ENCODE assay signal across 10 cellular contexts in the genomic region with DNA sequence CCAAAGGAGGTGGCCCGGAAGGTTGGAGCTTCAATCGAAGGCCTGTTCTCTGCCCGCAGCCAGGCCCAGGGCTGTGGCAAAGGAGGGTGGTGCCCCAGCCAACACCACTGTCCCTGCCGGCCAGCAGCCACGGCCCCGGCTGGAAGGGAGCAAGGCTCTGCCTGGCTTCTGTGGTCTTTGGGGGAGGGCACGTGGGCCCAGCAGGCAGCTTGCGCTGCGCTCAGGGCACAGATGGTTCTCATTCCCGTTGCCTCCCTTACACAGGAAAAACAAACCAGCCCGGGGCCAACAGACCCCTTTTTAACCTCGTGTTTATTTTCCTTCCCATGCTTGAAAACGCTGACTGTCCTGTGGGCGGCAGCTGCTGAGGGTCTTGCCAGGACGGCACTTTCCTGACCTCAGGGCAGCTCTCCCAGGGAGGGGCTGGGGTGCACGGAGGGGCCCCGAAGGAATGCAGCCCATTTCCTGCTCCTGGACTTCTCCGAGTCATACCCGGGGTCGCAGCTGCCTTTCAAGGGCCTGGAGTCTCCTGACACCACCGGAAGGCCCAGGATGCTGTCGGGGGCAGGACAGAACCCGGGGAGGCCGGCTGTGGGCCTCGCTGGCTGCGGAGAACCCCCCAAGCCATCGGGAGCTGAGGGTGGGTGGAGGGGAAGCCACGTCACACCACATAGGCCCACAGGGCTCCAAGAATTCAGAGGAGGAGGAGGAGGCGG. TPM values are rescaled to one million over a fixed set of nuclear protein-coding genes. Genes with fewer than 3 reads are reported as not detected.
DNase-seq lines count a peak whose midpoint lies in the region; ATAC-seq and TF ChIP-seq lines count a peak whose summit lies in the region.
"Had no signal": no experiment of that assay in that cellular context is flagged by ENCODE, and none has a peak within 500 bp of the region (broad histone marks: within the 10 kb centered on the region; RNA-seq: fewer than 3 reads in every experiment).

No MANE protein-coding gene starts in this region.

- no peaks in the 10 kb centered on the region for H3K9me3 Mint-ChIP-seq in activated naive CD4-positive, alpha-beta T cell treated with anti-CD3 and anti-CD28 coated beads for 36 hours
- H3K9me3 Mint-ChIP-seq: CD4-positive, CD25-positive, alpha-beta regulatory T cell had no signal

- no peaks in the 10 kb centered on the region for H3K36me3 ChIP-seq in right lobe of liver
- H3K36me3 ChIP-seq in upper lobe of right lung = no peaks in the 10 kb centered on the region

- H3K36me3 Mint-ChIP-seq in activated naive CD4-positive, alpha-beta T cell treated with anti-CD3 and anti-CD28 coated beads for 36 hours (ENCODE audit: low read depth) = no peaks in the 10 kb centered on the region
- H3K36me3 Mint-ChIP-seq: CD4-positive, CD25-positive, alpha-beta regulatory T cell had no signal

- H3K9me3 ChIP-seq in right lobe of liver (no peaks in the 10 kb centered on the region), upper lobe of right lung (no peaks in the 10 kb centered on the region)

- H3K27me3 ChIP-seq in right lobe of liver (no peaks in the 10 kb centered on the region), upper lobe of right lung (no peaks in the 10 kb centered on the region)

- H3K27me3 Mint-ChIP-seq in activated naive CD4-positive, alpha-beta T cell treated with anti-CD3 and anti-CD28 coated beads for 36 hours (ENCODE audit: low read depth) = no peaks in the 10 kb centered on the region

- CTCF ChIA-PET in activated naive CD4-positive, alpha-beta T cell treated with anti-CD3 and anti-CD28 coated beads for 36 hours (lab: Charles Lee) = no interaction called here

- TF ChIP-seq POLR2A in right lobe of liver (IDR thresholded peaks at IDR 0.05) (no peak), lower leg skin (IDR thresholded peaks at IDR 0.05) (no peak)

- peak; percentile 7 to 28 (median 21) for ATAC-seq in right lobe of liver
- peak; percentile 7 for ATAC-seq in upper lobe of right lung

- H3K4me3 Mint-ChIP-seq in activated naive CD4-positive, alpha-beta T cell treated with anti-CD3 and anti-CD28 coated beads for 36 hours = peak overlapping the region; percentile 69

- TF ChIP-seq CTCF in right lobe of liver (IDR thresholded peaks at IDR 0.05) (no peak), upper lobe of right lung (IDR thresholded peaks at IDR 0.05) (no peak), lower leg skin (IDR thresholded peaks at IDR 0.05) (no peak)

- WGBS in right lobe of liver (ENCODE audit: insufficient coverage, low coverage, low lambda C conversion rate, missing lambda C conversion rate) = no CpG with 5 or more reads among the region's 29 CpGs
- 43 to 50% methylated on average over 26 of the region's 29 CpGs for WGBS in lower leg skin, 2 donors

- H3K4me1 ChIP-seq in right lobe of liver = no peaks in the 10 kb centered on the region
- H3K4me1 ChIP-seq in upper lobe of right lung = peaks cover 22% of the 10 kb centered on the region

- no peak for DNase-seq in activated naive CD4-positive, alpha-beta T cell treated with anti-CD3 and anti-CD28 coated beads for 36 hours
- no peak for DNase-seq in activated naive CD4-positive, alpha-beta T cell treated with Interleukin-2 at 50 U/mL for 16 hours
- peak; percentile 67 for DNase-seq in cerebellum (ENCODE audit: low spot score)
- no peak for DNase-seq in right lobe of liver
- DNase-seq in upper lobe of right lung = no peak
- DNase-seq in NCI-H774 (lab: John Stamatoyannopoulos, UW) = no peak
- DNase-seq in activated CD8-positive, alpha-beta memory T cell treated with anti-CD3 and anti-CD28 coated beads, Interleukin-2, amount 50 U/mL, for 48 hours = no peak
- no peak for DNase-seq in lower leg skin (ENCODE audit: low spot score in 2 of 2)
- DNase-seq: CD4-positive, CD25-positive, alpha-beta regulatory T cell had no signal

- H3K4me3 ChIP-seq in right lobe of liver (no peak overlapping the region), upper lobe of right lung (peak overlapping the region; percentile 69), lower leg skin (ENCODE audit: low read depth, poor library complexity, severe bottlenecking) (no peak overlapping the region)

- H3K4me1 Mint-ChIP-seq in activated naive CD4-positive, alpha-beta T cell treated with anti-CD3 and anti-CD28 coated beads for 36 hours (ENCODE audit: low read depth) = peaks cover 8% of the 10 kb centered on the region

- intact Hi-C loops in activated naive CD4-positive, alpha-beta T cell treated with anti-CD3 and anti-CD28 coated beads for 36 hours (cut with micrococcal nuclease) = no loop called here
- intact Hi-C loops in right lobe of liver (cut with DNase I) (no loop called here), upper lobe of right lung (cut with DNase I) (no loop called here), lower leg skin (cut with DNase I; ENCODE audit: low total_unique reads) (no loop called here)

- H3K27ac Mint-ChIP-seq in activated naive CD4-positive, alpha-beta T cell treated with anti-CD3 and anti-CD28 coated beads for 36 hours = no peak overlapping the region
- H3K27ac Mint-ChIP-seq: CD4-positive, CD25-positive, alpha-beta regulatory T cell had no signal

- H3K27ac ChIP-seq in right lobe of liver = peak overlapping the region; percentile 40 to 57 (median 40)
- peak overlapping the region; percentile 88 for H3K27ac ChIP-seq in upper lobe of right lung

RNA-seq across cellular contexts. Expression of a gene that starts 1.1 kb away (rescaled TPM):
- 1 to 10 TPM; 9.0 TPM for total RNA-seq in activated naive CD4-positive, alpha-beta T cell treated with anti-CD3 and anti-CD28 coated beads for 36 hours
- total RNA-seq in cerebellum = 48.0 TPM
- 1 to 10 TPM; 1.3 to 4.8 (median 4.1) TPM for total RNA-seq in right lobe of liver
- total RNA-seq in upper lobe of right lung = 27.3 TPM
- 10 to 100 TPM; 21.0 to 37.1 (median 28.1) TPM for total RNA-seq in lower leg skin

RNA-seq across cellular contexts. Expression of a gene that starts 22.3 kb away (rescaled TPM):
- total RNA-seq in activated naive CD4-positive, alpha-beta T cell treated with anti-CD3 and anti-CD28 coated beads for 36 hours = not detected
- total RNA-seq in cerebellum = 0.09 TPM
- under 1 TPM in 3 of 6 experiments, not detected in 3; 0.09 to 0.80 (median 0.62) TPM for total RNA-seq in right lobe of liver
- 0.09 TPM for total RNA-seq in upper lobe of right lung
- 1 to 10 TPM in 1 of 4 donors, not detected in 3; 1.1 TPM for total RNA-seq in lower leg skin
- total RNA-seq: CD4-positive, CD25-positive, alpha-beta regulatory T cell; T-helper 1 cell treated with Interleukin-12 subunit alpha and Interleukin-12 subunit beta and Interleukin-4 antibody, amounts not matched to agents 30 ng/mL and 1 ng/mL, for 36 hours had no signal

RNA-seq across cellular contexts. Expression of a gene that starts 37.3 kb away (rescaled TPM):
- 10 to 100 TPM in 1 of 2 experiments, 1 to 10 TPM in 1; 9.9 to 12.0 TPM for total RNA-seq in activated naive CD4-positive, alpha-beta T cell treated with anti-CD3 and anti-CD28 coated beads for 36 hours
- total RNA-seq in cerebellum (6.5 TPM), right lobe of liver (10 to 100 TPM in 3 of 6 experiments, 1 to 10 TPM in 3; 5.0 to 26.0 (median 10.4) TPM), upper lobe of right lung (15.5 TPM), lower leg skin (10 to 100 TPM; 30.9 to 64.6 (median 44.1) TPM)

RNA-seq across cellular contexts. Expression of a gene that starts 47.2 kb away (rescaled TPM):
- total RNA-seq in activated naive CD4-positive, alpha-beta T cell treated with anti-CD3 and anti-CD28 coated beads for 36 hours = under 1 TPM; 0.12 to 0.22 TPM
- total RNA-seq in cerebellum (1.9 TPM), right lobe of liver (1 to 10 TPM in 3 of 6 experiments, under 1 TPM in 3; 0.48 to 1.6 (median 1.1) TPM), upper lobe of right lung (10.0 TPM), lower leg skin (1 to 10 TPM; 2.4 to 4.2 (median 3.2) TPM)
